ENCODE assay signal across 11 cellular contexts in the genomic region with DNA sequence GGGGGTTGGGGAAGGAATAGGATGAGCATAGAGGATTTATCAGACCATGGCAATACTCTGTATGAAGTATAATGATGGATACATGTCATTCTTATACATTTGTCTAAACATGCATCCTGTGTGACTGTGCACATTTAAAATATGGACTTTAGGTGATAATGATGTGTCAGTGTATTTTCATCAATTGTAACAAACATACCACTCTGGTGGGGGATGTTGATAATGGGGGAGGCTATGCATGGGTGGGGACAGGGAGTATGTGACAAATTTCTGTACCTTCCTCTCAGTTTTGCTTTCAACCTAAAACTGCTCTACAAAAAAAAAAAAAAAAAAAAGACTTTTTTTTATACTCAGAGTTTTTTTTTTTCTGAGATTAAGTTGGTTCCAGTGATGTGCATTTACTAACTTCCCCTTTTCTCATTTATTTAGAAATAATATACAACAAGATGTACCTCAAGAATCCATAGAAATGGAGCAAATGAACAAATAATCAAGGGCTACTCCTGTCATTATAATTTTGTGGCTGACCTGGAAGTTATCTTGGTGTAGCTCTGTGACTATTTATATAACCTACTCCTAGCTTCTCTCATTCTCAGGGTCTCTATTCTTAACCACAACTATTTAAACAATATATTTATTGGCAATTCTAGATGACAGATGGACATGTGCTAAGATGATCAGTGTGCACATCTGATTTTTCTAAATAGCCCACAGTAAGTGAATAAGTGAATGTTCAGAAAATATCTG.
DNase-seq lines count a peak whose midpoint lies in the region; ATAC-seq and TF ChIP-seq lines count a peak whose summit lies in the region.
"Had no signal": no experiment of that assay in that cellular context is flagged by ENCODE, and none has a peak within 500 bp of the region (broad histone marks: within the 10 kb centered on the region; RNA-seq: fewer than 3 reads in every experiment).

No MANE protein-coding gene starts in this region.

- H3K4me3 Mint-ChIP-seq in stimulated activated effector memory CD8-positive, alpha-beta T cell treated with anti-CD3 and anti-CD28 coated beads, Interleukin-12 subunit alpha, Interleukin-12 subunit beta, amount 100 ng/mL, for 72 hours = no peak overlapping the region

- no peak overlapping the region for H2AFZ ChIP-seq in mammary epithelial cell (ENCODE audit: low read depth, low read length)

- no peak overlapping the region for H3K27ac Mint-ChIP-seq in stimulated activated effector memory CD8-positive, alpha-beta T cell treated with anti-CD3 and anti-CD28 coated beads, Interleukin-12 subunit alpha, Interleukin-12 subunit beta, amount 100 ng/mL, for 72 hours

- BruUV-seq in mammary epithelial cell (replicated peaks; lab: Mats Ljungman, UMichigan) = no TSS peak

- H3K4me3 ChIP-seq in WERI-Rb-1 (ENCODE audit: low read depth, low read length) (no peak overlapping the region), mammary epithelial cell (replicated peaks in 1 of 3; ENCODE audit: insufficient read depth in 1 of 3, low read depth in 2 of 3, low read length in 3 of 3) (no peak overlapping the region)
- H3K4me3 ChIP-seq: A549 had no signal

- CTCF ChIA-PET in mammary epithelial cell (lab: Charles Lee; ENCODE audit: low non-redundant PET) = no interaction called here

- H4K20me1 ChIP-seq in mammary epithelial cell (ENCODE audit: insufficient read depth, low read length) = no peaks in the 10 kb centered on the region

- H3K36me3 ChIP-seq in WERI-Rb-1 (no peaks in the 10 kb centered on the region), mammary epithelial cell (ENCODE audit: insufficient read depth, low read length) (no peaks in the 10 kb centered on the region)

- no peaks in the 10 kb centered on the region for H3K79me2 ChIP-seq in mammary epithelial cell (ENCODE audit: insufficient read depth, low read length)

- H3K4me1 Mint-ChIP-seq in stimulated activated effector memory CD8-positive, alpha-beta T cell treated with anti-CD3 and anti-CD28 coated beads, Interleukin-12 subunit alpha, Interleukin-12 subunit beta, amount 100 ng/mL, for 72 hours = peaks cover 14% of the 10 kb centered on the region

- H3K27me3 ChIP-seq in WERI-Rb-1 (ENCODE audit: insufficient read depth, low read depth, severe bottlenecking) (no peaks in the 10 kb centered on the region), mammary epithelial cell (ENCODE audit: insufficient read depth, low read length) (no peaks in the 10 kb centered on the region)

- ATAC-seq in activated CD4-positive, CD25-positive, alpha-beta regulatory T cell treated with anti-CD3 and anti-CD28 coated beads, Interleukin-2, amount 50 U/mL, for 24 hours = peak; percentile 32 to 68
- peak; percentile 91 for ATAC-seq in GM21723 (IDR thresholded peaks at IDR 0.05; ENCODE audit: unreplicated experiment)
- peak; percentile 77 for ATAC-seq in HG03280 (IDR thresholded peaks at IDR 0.05; ENCODE audit: unreplicated experiment)
- ATAC-seq in stimulated activated effector memory CD8-positive, alpha-beta T cell treated with anti-CD3 and anti-CD28 coated beads, Interleukin-12 subunit alpha, Interleukin-12 subunit beta, amount 100 ng/mL, for 72 hours = peak; percentile 70
- ATAC-seq: A549 had no signal

- TF ChIP-seq CTCF in WERI-Rb-1 (IDR thresholded peaks at IDR 0.05; ENCODE audit: low read depth, low read length) = no peak
- no peak for TF ChIP-seq CTCF in mammary epithelial cell (conservative IDR thresholded peaks at IDR 0.05 in 1 of 2, IDR thresholded peaks at IDR 0.05 in 1 of 2; ENCODE audit: extremely low read depth in 1 of 2, insufficient read depth in 1 of 2, low read depth in 1 of 2, low read length in 2 of 2)

- H3K36me3 Mint-ChIP-seq in stimulated activated effector memory CD8-positive, alpha-beta T cell treated with anti-CD3 and anti-CD28 coated beads, Interleukin-12 subunit alpha, Interleukin-12 subunit beta, amount 100 ng/mL, for 72 hours = no peaks in the 10 kb centered on the region

- dilution Hi-C loops in mammary epithelial cell (cut with HindIII; ENCODE audit: low sequenced_read_pairs) = no loop called here

- H3K9me3 ChIP-seq in WERI-Rb-1 (ENCODE audit: severe bottlenecking) (no peaks in the 10 kb centered on the region), mammary epithelial cell (replicated peaks; ENCODE audit: insufficient read depth, low read length) (no peaks in the 10 kb centered on the region)
- H3K9me3 ChIP-seq: A549 had no signal

- H3K27ac ChIP-seq in WERI-Rb-1 (no peak overlapping the region), mammary epithelial cell (ENCODE audit: insufficient read depth, low read depth, low read length) (no peak overlapping the region)
- H3K27ac ChIP-seq: A549 had no signal

- no peak overlapping the region for H3K4me2 ChIP-seq in mammary epithelial cell (ENCODE audit: insufficient read depth, low read depth, low read length)
- H3K4me2 ChIP-seq: A549 had no signal

- H3K9me3 Mint-ChIP-seq in stimulated activated effector memory CD8-positive, alpha-beta T cell treated with anti-CD3 and anti-CD28 coated beads, Interleukin-12 subunit alpha, Interleukin-12 subunit beta, amount 100 ng/mL, for 72 hours = no peaks in the 10 kb centered on the region

- intact Hi-C loops in mammary epithelial cell (cut with micrococcal nuclease) = no loop called here

- no peak overlapping the region for H3K9ac ChIP-seq in mammary epithelial cell (ENCODE audit: insufficient read depth, low read length)

- DNase-seq in activated CD4-positive, CD25-positive, alpha-beta regulatory T cell treated with anti-CD3 and anti-CD28 coated beads, Interleukin-2, amount 50 U/mL, for 72 hours = no peak
- no peak for DNase-seq in stimulated activated effector memory CD8-positive, alpha-beta T cell treated with anti-CD3 and anti-CD28 coated beads, Interleukin-12 subunit alpha, Interleukin-12 subunit beta, amount 100 ng/mL, for 72 hours (ENCODE audit: low spot score in 2 of 2)
- DNase-seq in SKM-1 (lab: John Stamatoyannopoulos, UW; ENCODE audit: unreplicated experiment) = no peak
- DNase-seq in WERI-Rb-1 = no peak
- no peak for DNase-seq in mammary epithelial cell
- DNase-seq: activated CD4-positive, alpha-beta T cell treated with anti-CD3 and anti-CD28 coated beads for 4 hours; trophoblast cell had no signal

- H3K4me1 ChIP-seq in mammary epithelial cell (ENCODE audit: insufficient read depth, low read length) = no peaks in the 10 kb centered on the region
- H3K4me1 ChIP-seq: A549 had no signal

- in situ Hi-C loops in mammary epithelial cell (cut with MboI; ENCODE audit: low sequenced_read_pairs in 2 of 2) = no loop called here
